ENCODE assay signal across 8 cellular contexts in the genomic region with DNA sequence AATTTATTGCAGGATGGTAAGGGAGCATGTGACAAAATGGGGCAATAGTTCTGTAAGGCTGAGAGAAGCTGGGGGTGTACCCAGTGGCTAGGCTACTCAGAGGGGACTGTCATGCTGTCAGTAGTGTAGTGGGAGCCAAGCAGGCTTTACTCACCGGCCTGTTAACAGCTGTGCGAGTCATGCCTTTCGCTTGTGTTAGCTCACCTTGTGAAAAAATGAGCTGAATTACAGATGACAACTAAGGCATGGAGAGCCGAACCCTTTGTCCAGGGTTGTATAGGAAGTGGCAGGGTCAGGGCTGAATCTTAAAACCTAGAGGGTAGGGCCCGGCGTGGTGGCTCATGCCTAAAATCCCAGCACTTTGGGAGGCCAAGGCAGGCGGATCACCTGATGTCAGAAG. TPM values are rescaled to one million over a fixed set of nuclear protein-coding genes. Genes with fewer than 3 reads are reported as not detected.
DNase-seq lines count a peak whose midpoint lies in the region; ATAC-seq and TF ChIP-seq lines count a peak whose summit lies in the region.

No MANE protein-coding gene starts in this region.

- DNase-seq in HFFc6, result peak; percentile 77
- DNase-seq in T-helper 17 cell, result no peak
- DNase-seq in epithelial cell of esophagus (ENCODE audit: low read depth), result peak; percentile 81
- no peak for DNase-seq in NCI-H146 treated with DMSO at 0.1 percent for 48 hours (lab: John Stamatoyannopoulos, UW; ENCODE audit: unreplicated experiment)
- no peak for DNase-seq in SK-N-DZ (ENCODE audit: low spot score)
- DNase-seq in NCI-H2227 (lab: John Stamatoyannopoulos, UW; ENCODE audit: unreplicated experiment), result no peak
- DNase-seq in RPMI8226, result no peak

- no peak overlapping the region for H3K4me3 ChIP-seq in epithelial cell of esophagus (ENCODE audit: low read length)
- no peak overlapping the region for H3K4me3 ChIP-seq in skeletal muscle tissue (ENCODE audit: low read length in 3 of 3)

- H3K36me3 Mint-ChIP-seq in HFFc6 (ENCODE audit: low read depth), result peaks cover 37% of the 10 kb centered on the region
- H3K36me3 Mint-ChIP-seq in T-helper 17 cell (ENCODE audit: low read depth), result peaks cover 3% of the 10 kb centered on the region

- TF ChIP-seq CTCF in HFFc6 (IDR thresholded peaks at IDR 0.05) (no peak), epithelial cell of esophagus (IDR thresholded peaks at IDR 0.05; ENCODE audit: insufficient read depth, low read depth, low read length, missing control alignments) (no peak)

- no peak for ATAC-seq in T-helper 17 cell

- H3K9me3 ChIP-seq in T-helper 17 cell (ENCODE audit: control insufficient read depth, low read length, poor library complexity, severe bottlenecking) (no peaks in the 10 kb centered on the region), skeletal muscle tissue (ENCODE audit: control insufficient read depth in 3 of 3, low read length in 3 of 3) (no peaks in the 10 kb centered on the region)

- H3K4me1 ChIP-seq in skeletal muscle tissue (ENCODE audit: control insufficient read depth in 3 of 3, insufficient read depth in 3 of 3, low read length in 3 of 3), result peaks cover 64 to 81% (median 70%) of the 10 kb centered on the region in 3 donors

- H3K27me3 ChIP-seq in skeletal muscle tissue (ENCODE audit: control insufficient read depth in 3 of 3, insufficient read depth in 3 of 3, low read length in 3 of 3), result no peaks in the 10 kb centered on the region

- peaks cover 16% of the 10 kb centered on the region for H3K9me3 Mint-ChIP-seq in HFFc6

- H3K9ac ChIP-seq in skeletal muscle tissue (ENCODE audit: low read depth in 1 of 3, low read length in 3 of 3), result peak overlapping the region in 2 of 3 donors; percentile 38 to 45

- H3K27me3 Mint-ChIP-seq in HFFc6 (ENCODE audit: insufficient read depth), result peaks cover 77% of the 10 kb centered on the region
- H3K27me3 Mint-ChIP-seq in T-helper 17 cell, result no peaks in the 10 kb centered on the region

- H3K27ac Mint-ChIP-seq in HFFc6 (peak overlapping the region; percentile 81), T-helper 17 cell (peak overlapping the region; percentile 100)

- H3K4me3 Mint-ChIP-seq in HFFc6 (peak overlapping the region; percentile 14; the same call in 1 of the 2 replicates), T-helper 17 cell (peak overlapping the region; percentile 36)

- H3K36me3 ChIP-seq in skeletal muscle tissue (ENCODE audit: control insufficient read depth in 3 of 3, insufficient read depth in 3 of 3, low read length in 3 of 3), result peaks cover 21 to 35% (median 22%) of the 10 kb centered on the region in 3 donors

- peak overlapping the region; percentile 82 for H3K27ac ChIP-seq in skeletal muscle tissue (ENCODE audit: low read depth, low read length)

- H3K4me1 Mint-ChIP-seq in HFFc6 (ENCODE audit: low read depth) (peaks cover 73% of the 10 kb centered on the region), T-helper 17 cell (peaks cover 69% of the 10 kb centered on the region)

RNA-seq across cellular contexts. Expression of gene SH2B3, which starts 37.9 kb away (rescaled TPM):
- total RNA-seq in HFFc6 (2021; fragmentation: NEBNext Ultra II Directional; extraction: Animal tissue kit (Norgen Biotek cat#: 25700)), result 10 to 100 TPM; 54.0 to 80.3 (median 69.8) TPM
- total RNA-seq in T-helper 17 cell (10 to 100 TPM; 38.7 to 39.3 TPM), skeletal muscle tissue (7.8 TPM)
- polyA plus RNA-seq in SK-N-DZ (2014; cell fraction: cytosol; rRNA removed), result 2.7 and 4.7 TPM in 2 replicates
- 1.7 and 2.3 TPM in 2 replicates for polyA plus RNA-seq in SK-N-DZ (2014; cell fraction: nucleus; rRNA removed)

Comparison
In these comparisons a context has a peak if more than half of its experiments do, and no peak if none do; other contexts are left out.
1. DNase-seq: peak in HFFc6 (single experiment) and epithelial cell of esophagus (single experiment); none in T-helper 17 cell (0 of 3), NCI-H146 treated with DMSO at 0.1 percent for 48 hours (single experiment), SK-N-DZ (single experiment), NCI-H2227 (single experiment) and RPMI8226 (single experiment).